ENCODE assay signal across 1 cellular context in the genomic region with DNA sequence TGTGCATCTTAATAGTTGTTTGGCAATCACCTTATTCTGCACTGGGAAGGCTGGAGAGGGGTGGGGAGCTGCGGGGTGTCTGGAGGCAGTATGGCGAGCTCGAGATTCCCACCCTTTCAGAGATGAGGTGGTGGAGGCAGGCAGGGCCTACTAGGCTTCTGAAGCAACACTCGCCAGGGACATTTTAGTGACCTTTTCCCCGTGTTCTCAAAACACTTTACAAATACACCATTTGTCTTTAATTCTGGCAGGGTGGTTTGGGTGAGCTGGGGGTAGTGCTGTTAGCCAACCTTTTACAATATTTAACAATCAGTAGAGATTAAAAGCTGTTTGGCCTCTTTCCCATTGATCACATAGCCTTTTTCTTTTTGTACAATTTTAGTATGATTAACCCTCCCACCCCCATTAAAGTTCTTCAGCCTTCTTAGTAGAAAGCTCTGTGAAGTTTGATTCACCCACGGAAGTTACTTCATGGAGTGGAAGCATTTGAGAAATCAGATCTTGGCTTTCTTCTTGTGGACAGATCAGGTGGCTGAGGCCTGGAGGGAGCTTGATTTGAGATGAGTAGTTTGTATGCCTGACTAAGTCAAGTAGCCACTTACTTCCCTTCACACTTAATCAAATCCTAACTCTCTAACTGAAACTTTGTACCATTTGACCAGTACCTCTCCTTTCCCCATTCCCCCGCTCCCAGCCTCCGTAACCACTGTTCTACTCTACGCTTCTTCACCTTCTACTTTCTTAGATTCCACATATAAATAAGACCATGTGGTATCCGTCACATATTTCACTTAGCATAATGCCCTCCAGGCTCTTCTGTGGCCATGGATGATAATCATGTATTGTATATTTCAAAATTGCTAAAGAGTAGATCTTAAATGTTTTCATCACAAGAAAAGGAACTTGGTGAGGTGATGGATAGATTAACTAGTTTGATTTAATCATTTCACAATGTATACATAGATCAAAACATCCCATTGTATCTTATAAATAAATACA.
TF ChIP-seq lines count a peak whose summit lies in the region.

No MANE protein-coding gene starts in this region.

TF ChIP-seq in H1, 55 proteins besides CTCF, POLR2A, EP300 and RAD21:
- TF ChIP-seq CHD7 (IDR thresholded peaks at IDR 0.05; ENCODE audit: insufficient replicate concordance, low read length) (no peak), GTF2F1 (IDR thresholded peaks at IDR 0.05; ENCODE audit: borderline replicate concordance, low read depth, low read length) (no peak), BCL11A (IDR thresholded peaks at IDR 0.05; ENCODE audit: low read depth in 2 of 2, low read length in 2 of 2) (no peak), HDAC2 (IDR thresholded peaks at IDR 0.05; ENCODE audit: borderline replicate concordance in 1 of 2, low read depth in 2 of 2, low read length in 2 of 2) (no peak), NANOG (IDR thresholded peaks at IDR 0.05; ENCODE audit: insufficient read depth, low read depth, low read length, poor library complexity, severe bottlenecking) (no peak), CBX5 (IDR thresholded peaks at IDR 0.05; ENCODE audit: low read depth, low read length) (no peak), KDM5A (IDR thresholded peaks at IDR 0.05; ENCODE audit: low read length) (no peak), SUZ12 (IDR thresholded peaks at IDR 0.05; ENCODE audit: low read length) (no peak), RNF2 (IDR thresholded peaks at IDR 0.05; ENCODE audit: borderline replicate concordance, low read depth, low read length, missing control alignments, poor library complexity, severe bottlenecking) (no peak), CTBP2 (IDR thresholded peaks at IDR 0.05; ENCODE audit: borderline replicate concordance, insufficient read depth, insufficient read length, low read length) (no peak), KDM4A (IDR thresholded peaks at IDR 0.05; ENCODE audit: low read depth, low read length, severe bottlenecking) (no peak), TBP (IDR thresholded peaks at IDR 0.05; ENCODE audit: low read depth, low read length) (no peak), CBX8 (IDR thresholded peaks at IDR 0.05; ENCODE audit: borderline replicate concordance, low read depth, low read length) (no peak), JUN (IDR thresholded peaks at IDR 0.05; ENCODE audit: low read depth, low read length) (no peak), MAFK (IDR thresholded peaks at IDR 0.05; ENCODE audit: low read depth, low read length) (no peak), MAX (IDR thresholded peaks at IDR 0.05) (no peak), TEAD4 (IDR thresholded peaks at IDR 0.05; ENCODE audit: low read depth, low read length) (no peak)
